In genomic region chr6:33072508-33073100, GRCh38 we compare ENCODE assay signal across 12 cellular contexts. TPM values are rescaled to one million over a fixed set of nuclear protein-coding genes. Genes with fewer than 3 reads are reported as not detected.
DNase-seq lines count a peak whose midpoint lies in the region; ATAC-seq and TF ChIP-seq lines count a peak whose summit lies in the region.
"Had no signal": no experiment of that assay in that cellular context is flagged by ENCODE, and none has a peak within 500 bp of the region (broad histone marks: within the 10 kb centered on the region; RNA-seq: fewer than 3 reads in every experiment).

No MANE protein-coding gene starts in this region.

- H3K4me1 ChIP-seq in OCI-LY7 (ENCODE audit: insufficient read depth, low read length, poor library complexity, severe bottlenecking) (peaks cover 34% of the 10 kb centered on the region), gastroesophageal sphincter (no peaks in the 10 kb centered on the region), subcutaneous abdominal adipose tissue (ENCODE audit: control insufficient read depth in 5 of 5, insufficient read depth in 5 of 5, low read length in 5 of 5) (peaks cover 3 to 44% (median 5%) of the 10 kb centered on the region in 5 donors), SJCRH30 (no peaks in the 10 kb centered on the region), ovary (ENCODE audit: insufficient read depth) (no peaks in the 10 kb centered on the region)
- H3K4me1 ChIP-seq: sigmoid colon had no signal

- ATAC-seq in activated T-cell treated with anti-CD3 and anti-CD28 coated beads, Interleukin-2, amount 50 U/mL, for 4 hours, result no peak
- ATAC-seq in gastroesophageal sphincter, result no peak
- no peak for ATAC-seq in HG02571 (IDR thresholded peaks at IDR 0.05; ENCODE audit: unreplicated experiment)

- H3K9me3 ChIP-seq in OCI-LY7 (ENCODE audit: low read length) (no peaks in the 10 kb centered on the region), gastroesophageal sphincter (no peaks in the 10 kb centered on the region), subcutaneous abdominal adipose tissue (ENCODE audit: control insufficient read depth in 5 of 5, low read length in 5 of 5) (no peaks in the 10 kb centered on the region), SJCRH30 (replicated peaks) (no peaks in the 10 kb centered on the region), ovary (no peaks in the 10 kb centered on the region)
- H3K9me3 ChIP-seq: sigmoid colon had no signal

- CTCF ChIA-PET in OCI-LY7 (lab: Charles Lee; ENCODE audit: unreplicated experiment), result interaction anchor here (1.5 kb wide), 1 partner anchor 43 kb away, joined by 4 read pairs; no protein-coding TSS in a partner anchor

- TF ChIP-seq POLR2A in gastroesophageal sphincter (IDR thresholded peaks at IDR 0.05) (no peak), ovary (IDR thresholded peaks at IDR 0.05) (no peak)

- POLR2A ChIA-PET in OCI-LY7 (lab: Charles Lee), result interaction anchor here (0.6 to 5.4 kb wide), 24 partner anchors 9 to 320 kb away, joined by 3 to 75 read pairs (median 4); partner anchors contain the start of genes HLA-DMA and PSMB8

- 80 to 82% methylated on average over 6 to 7 of the region's 7 CpGs for WGBS in gastroesophageal sphincter (ENCODE audit: low coverage in 1 of 2), 2 donors
- WGBS in ovary, 3 donors, result 52 to 55% (median 54%) methylated on average over 7 of the region's 7 CpGs

- no peak for DNase-seq in activated T-cell treated with anti-CD3 and anti-CD28 coated beads, Interleukin-2, amount 50 U/mL, for 4 hours
- DNase-seq in activated T-cell treated with anti-CD3 and anti-CD28 coated beads for 4 hours (no peak), OCI-LY7 (ENCODE audit: low spot score) (peak; percentile 42), SJCRH30 (no peak), ovary (no peak)
- DNase-seq: H9, PC-3, sigmoid colon had no signal

- H3K36me3 Mint-ChIP-seq in activated T-cell treated with anti-CD3 and anti-CD28 coated beads, Interleukin-2, amount 50 U/mL, for 4 hours (ENCODE audit: insufficient read depth), result peaks cover 6% of the 10 kb centered on the region

- H3K4me3 Mint-ChIP-seq in activated T-cell treated with anti-CD3 and anti-CD28 coated beads, Interleukin-2, amount 50 U/mL, for 4 hours, result peak overlapping the region; percentile 76
- H3K4me3 Mint-ChIP-seq: H9 had no signal

- peaks cover 43% of the 10 kb centered on the region for H3K4me1 Mint-ChIP-seq in activated T-cell treated with anti-CD3 and anti-CD28 coated beads, Interleukin-2, amount 50 U/mL, for 4 hours (ENCODE audit: low read depth)

- H3K4me2 ChIP-seq in OCI-LY7 (ENCODE audit: low read length), result peak overlapping the region; percentile 84

- TF ChIP-seq CTCF in OCI-LY7 (conservative IDR thresholded peaks at IDR 0.05; ENCODE audit: low read length), result no peak
- TF ChIP-seq CTCF in gastroesophageal sphincter (IDR thresholded peaks at IDR 0.05), result no peak
- no peak for TF ChIP-seq CTCF in ovary (IDR thresholded peaks at IDR 0.05)

- H3K36me3 ChIP-seq in OCI-LY7 (ENCODE audit: insufficient read depth, low read length) (peaks cover 47% of the 10 kb centered on the region), gastroesophageal sphincter (peaks cover 0 to 18% of the 10 kb centered on the region in 2 donors), subcutaneous abdominal adipose tissue (ENCODE audit: control insufficient read depth in 5 of 5, insufficient read depth in 5 of 5, low read length in 5 of 5) (peaks cover 6 to 21% (median 20%) of the 10 kb centered on the region in 5 donors), SJCRH30 (no peaks in the 10 kb centered on the region), ovary (no peaks in the 10 kb centered on the region)

- no peaks in the 10 kb centered on the region for H3K9me2 ChIP-seq in OCI-LY7 (ENCODE audit: insufficient read depth, low read length)

- H4K20me1 ChIP-seq in OCI-LY7 (ENCODE audit: insufficient read depth, low read length), result peaks cover 12% of the 10 kb centered on the region; the same call in 1 of the 2 replicates

- H3K27me3 ChIP-seq in gastroesophageal sphincter (peaks cover 17% of the 10 kb centered on the region), subcutaneous abdominal adipose tissue (ENCODE audit: control insufficient read depth in 5 of 5, insufficient read depth in 4 of 5, low read length in 5 of 5) (peaks cover 0 to 4% (median 0%) of the 10 kb centered on the region in 5 donors), SJCRH30 (no peaks in the 10 kb centered on the region; the same call in none of the 2 replicates), ovary (no peaks in the 10 kb centered on the region)
- H3K27me3 ChIP-seq: sigmoid colon had no signal

- intact Hi-C loops in OCI-LY7 (cut with micrococcal nuclease; ENCODE audit: unreplicated experiment), result loop anchor here (2.0 kb wide), 1 partner anchor 44 kb away; no protein-coding TSS in a partner anchor
- intact Hi-C loops in ovary (cut with DNase I), result no loop called here

- H2AFZ ChIP-seq in OCI-LY7 (ENCODE audit: low read length), result no peak overlapping the region; the same call in 1 of the 2 replicates

- H3K9ac ChIP-seq in subcutaneous abdominal adipose tissue (ENCODE audit: low read length in 5 of 5), result peak overlapping the region in 4 of 5 donors; percentile 1 to 68 (median 14)

- no peaks in the 10 kb centered on the region for H3K27me3 Mint-ChIP-seq in activated T-cell treated with anti-CD3 and anti-CD28 coated beads, Interleukin-2, amount 50 U/mL, for 4 hours (ENCODE audit: low read depth)

- TF ChIP-seq EP300 in gastroesophageal sphincter (IDR thresholded peaks at IDR 0.05) (no peak), ovary (IDR thresholded peaks at IDR 0.05) (no peak)

- H3K27ac ChIP-seq in OCI-LY7 (ENCODE audit: low read depth, low read length, poor library complexity, severe bottlenecking) (peak overlapping the region; percentile 88), gastroesophageal sphincter (peak overlapping the region in 2 of 4 donors; percentile 23 to 67), subcutaneous abdominal adipose tissue (ENCODE audit: low read depth, low read length) (no peak overlapping the region), SJCRH30 (no peak overlapping the region), ovary (no peak overlapping the region)

- H3K4me3 ChIP-seq in OCI-LY7 (ENCODE audit: low read depth, low read length, poor library complexity, severe bottlenecking), result peak overlapping the region; percentile 80
- H3K4me3 ChIP-seq in gastroesophageal sphincter, result peak overlapping the region; percentile 12 to 39
- H3K4me3 ChIP-seq in subcutaneous abdominal adipose tissue (ENCODE audit: low read depth in 1 of 5, low read length in 5 of 5), result peak overlapping the region; percentile 42 to 81 (median 57)
- H3K4me3 ChIP-seq in SJCRH30, result no peak overlapping the region
- no peak overlapping the region for H3K4me3 ChIP-seq in ovary
- H3K4me3 ChIP-seq: K562 had no signal

- peaks cover 68% of the 10 kb centered on the region for H3K79me2 ChIP-seq in OCI-LY7 (ENCODE audit: insufficient read depth, low read depth, low read length)

- H3K9me3 Mint-ChIP-seq in activated T-cell treated with anti-CD3 and anti-CD28 coated beads, Interleukin-2, amount 50 U/mL, for 4 hours, result no peaks in the 10 kb centered on the region
- H3K9me3 Mint-ChIP-seq: H9 had no signal

- BruUV-seq in OCI-LY7 (replicated peaks; lab: Mats Ljungman, UMichigan), result no TSS peak

RNA-seq across cellular contexts. Expression of gene HLA-DPA1, which starts 0.8 kb away (rescaled TPM):
- total RNA-seq in activated T-cell treated with anti-CD3 and anti-CD28 coated beads, Interleukin-2, amount 50 U/mL, for 4 hours, result 10 to 100 TPM; 18.0 to 31.5 (median 19.8) TPM
- total RNA-seq in OCI-LY7 (2014; rRNA removed; shearing (Covaris generic)), result 306 and 388 TPM in 2 replicates
- total RNA-seq in OCI-LY7 (2022) (253 and 256 TPM in 2 replicates), gastroesophageal sphincter (100 to 1,000 TPM in 1 of 4 donors, 10 to 100 TPM in 3; 20.2 to 125 (median 45.4) TPM), ovary (10 to 100 TPM; 11.8 to 62.0 (median 46.8) TPM)
- not detected in 2 replicates for total RNA-seq in SJCRH30 (2014; rRNA removed; shearing (Covaris generic))
- polyA plus RNA-seq in ovary, result 100 to 1,000 TPM in 1 of 2 donors, 10 to 100 TPM in 1; 26.7 to 304 TPM
- total RNA-seq: PC-3 had no signal

RNA-seq across cellular contexts. Expression of gene HLA-DPB1, which starts 3.2 kb away (rescaled TPM):
- 1 to 10 TPM; 6.0 to 9.8 (median 6.3) TPM for total RNA-seq in activated T-cell treated with anti-CD3 and anti-CD28 coated beads, Interleukin-2, amount 50 U/mL, for 4 hours
- 117 and 139 TPM in 2 replicates for total RNA-seq in OCI-LY7 (2014; rRNA removed; shearing (Covaris generic))
- total RNA-seq in OCI-LY7 (2022), result 74.5 and 78.5 TPM in 2 replicates
- 10 to 100 TPM; 32.1 to 86.3 (median 66.9) TPM for total RNA-seq in gastroesophageal sphincter
- total RNA-seq in SJCRH30 (2014; rRNA removed; shearing (Covaris generic)), result not detected in 2 replicates
- 10 to 100 TPM; 19.4 to 85.8 (median 44.7) TPM for total RNA-seq in ovary
- 100 to 1,000 TPM in 1 of 2 donors, 10 to 100 TPM in 1; 39.5 to 120 TPM for polyA plus RNA-seq in ovary
- total RNA-seq: PC-3 had no signal

Comparison
In these comparisons a context has a peak if more than half of its experiments do, and no peak if none do; other contexts are left out.
1. H3K4me3 ChIP-seq: peak in OCI-LY7 (single experiment), gastroesophageal sphincter (2 of 2) and subcutaneous abdominal adipose tissue (5 of 5); none in SJCRH30 (single experiment) and ovary (single experiment).
2. RNA of gene HLA-DPA1, which starts 0.8 kb away (total RNA-seq): 253 to 388 TPM in OCI-LY7, 20.2 to 125 TPM in gastroesophageal sphincter, 11.8 to 62.0 TPM in ovary and 18.0 to 31.5 TPM in activated T-cell treated with anti-CD3 and anti-CD28 coated beads, Interleukin-2, amount 50 U/mL, for 4 hours; not detected in SJCRH30; every median in the first group is over 10 times any median in the second.